22 cellular contexts compared by ENCODE assay signal in the genomic region with DNA sequence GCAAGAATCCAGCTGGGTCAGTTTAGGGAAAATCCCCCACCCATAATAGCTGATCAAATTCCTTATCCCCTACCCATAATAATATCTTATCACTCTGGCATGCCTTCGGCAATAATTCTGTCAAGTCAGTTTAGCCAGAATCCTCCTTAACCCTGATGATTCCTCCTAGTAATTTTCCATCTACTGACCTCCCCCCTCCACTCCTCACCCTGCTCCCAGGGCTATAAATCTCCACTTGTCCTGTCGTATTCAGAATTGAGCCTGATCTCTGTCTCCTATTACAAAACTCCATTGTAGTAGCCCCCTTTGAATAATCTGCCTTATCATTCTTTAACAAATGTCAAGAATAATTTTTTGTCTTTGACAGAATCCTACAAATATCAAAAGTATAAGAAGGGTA.
DNase-seq lines count a peak whose midpoint lies in the region; ATAC-seq, FAIRE-seq and TF ChIP-seq lines count a peak whose summit lies in the region.
"Had no signal": no experiment of that assay in that cellular context is flagged by ENCODE, and none has a peak within 500 bp of the region (broad histone marks: within the 10 kb centered on the region; RNA-seq: fewer than 3 reads in every experiment).

No MANE protein-coding gene starts in this region.

- peaks cover 30% of the 10 kb centered on the region for H3K4me1 Mint-ChIP-seq in nephron progenitor cell
- H3K4me1 Mint-ChIP-seq in effector memory CD8-positive, alpha-beta T cell (ENCODE audit: low read depth in 2 of 2) = no peaks in the 10 kb centered on the region
- H3K4me1 Mint-ChIP-seq: CD4-positive, CD25-positive, alpha-beta regulatory T cell had no signal

- H3K79me2 ChIP-seq in K562 (ENCODE audit: control insufficient read depth, insufficient read depth, low read length) = no peaks in the 10 kb centered on the region

- POLR2A ChIA-PET in K562 (lab: Yijun Ruan, JAX) = interaction anchor here (0.7 to 1.2 kb wide), 2 partner anchors 8 to 9 kb away, joined by 3 read pairs; no protein-coding TSS in a partner anchor

- no peak for TF ChIP-seq POLR2A in K562 (conservative IDR thresholded peaks at IDR 0.05)
- no peak for TF ChIP-seq POLR2A in prostate gland (IDR thresholded peaks at IDR 0.05)

- H3K9me3 ChIP-seq in K562 (replicated peaks; ENCODE audit: control insufficient read depth, insufficient read depth, low read depth, low read length) (no peaks in the 10 kb centered on the region), prostate gland (no peaks in the 10 kb centered on the region), heart right ventricle (no peaks in the 10 kb centered on the region)

- H2AFZ ChIP-seq in K562 (ENCODE audit: low read depth, low read length) = no peak overlapping the region; the same call in 1 of the 2 replicates
- H2AFZ ChIP-seq: GM23248 had no signal

- TF ChIP-seq RAD21 in K562 (CRISPR knock-in tag; conservative IDR thresholded peaks at IDR 0.05 in 1 of 2, IDR thresholded peaks at IDR 0.05 in 1 of 2) = no peak

- H3K27ac ChIP-seq in K562 (ENCODE audit: extremely low read depth, low read depth, low read length) = no peak overlapping the region
- no peak overlapping the region for H3K27ac ChIP-seq in prostate gland
- no peak overlapping the region for H3K27ac ChIP-seq in heart right ventricle
- H3K27ac ChIP-seq: RWPE1 had no signal

- BruUV-seq in K562 (replicated peaks; lab: Mats Ljungman, UMichigan) = no TSS peak

- H3K9me1 ChIP-seq in K562 (ENCODE audit: control insufficient read depth, insufficient read depth, low read length) = no peaks in the 10 kb centered on the region

- H3K27ac Mint-ChIP-seq in nephron progenitor cell = peak overlapping the region; percentile 89
- H3K27ac Mint-ChIP-seq in effector memory CD8-positive, alpha-beta T cell = no peak overlapping the region
- H3K27ac Mint-ChIP-seq: CD4-positive, CD25-positive, alpha-beta regulatory T cell had no signal

- TF ChIP-seq CTCF in K562 (IDR thresholded peaks at IDR 0.05 in 2 of 3, conservative IDR thresholded peaks at IDR 0.05 in 1 of 3; ENCODE audit: insufficient read depth in 2 of 3, low read depth in 1 of 3, low read length in 3 of 3) (no peak), nephron progenitor cell (IDR thresholded peaks at IDR 0.05) (no peak), prostate gland (IDR thresholded peaks at IDR 0.05) (no peak), heart right ventricle (IDR thresholded peaks at IDR 0.05) (no peak)

- no peak overlapping the region for H3K9ac ChIP-seq in K562 (ENCODE audit: insufficient read depth in 1 of 2, low read depth in 2 of 2, low read length in 2 of 2)
- H3K9ac ChIP-seq: GM23248 had no signal

- H3K36me3 ChIP-seq in K562 (ENCODE audit: control insufficient read depth, insufficient read depth, low read length) = no peaks in the 10 kb centered on the region
- no peaks in the 10 kb centered on the region for H3K36me3 ChIP-seq in prostate gland
- H3K36me3 ChIP-seq in heart right ventricle = no peaks in the 10 kb centered on the region

- CTCF ChIA-PET in K562 (lab: Yijun Ruan, JAX; ENCODE audit: low intra/inter-chr PET ratio) = no interaction called here

- ATAC-seq in K562 = no peak
- ATAC-seq in effector memory CD8-positive, alpha-beta T cell (replicated peaks) = no peak
- ATAC-seq in heart right ventricle = no peak
- ATAC-seq: GM12878, HCT116, HepG2, SK-N-SH treated with all-trans-retinoic acid at 6 μM for 48 hours had no signal

- no peak overlapping the region for H3K4me2 ChIP-seq in K562 (ENCODE audit: insufficient read depth, low read length)

- in situ Hi-C loops in K562 (cut with MboI) = no loop called here

- FAIRE-seq in HTR-8/SVneo (lab: Jason Lieb, UNC) (peak; percentile 55), K562 (lab: Jason Lieb, UNC) (no peak)
- FAIRE-seq: GM12878, HepG2 had no signal

- DNase-seq in ELR (ENCODE audit: low read depth) (peak; percentile 4), HTR-8/SVneo (ENCODE audit: insufficient read length, low spot score) (peak; percentile 62), K562 (ENCODE audit: extremely low read depth in 1 of 4, low spot score in 3 of 4) (no peak), nephron progenitor cell (peak; percentile 20), prostate gland (ENCODE audit: low spot score) (no peak), heart right ventricle (no peak)
- DNase-seq in effector memory CD8-positive, alpha-beta T cell = no peak
- no peak for DNase-seq in effector CD4-positive, alpha-beta T cell
- DNase-seq: CD4-positive, CD25-positive, alpha-beta regulatory T cell; KBM-7; NCI-H1092; NCI-H1436; NCI-H187 treated with DMSO at 0.1 percent for 48 hours; NCI-H2107; NCI-H69; SIG-M5 had no signal

- H3K27me3 ChIP-seq in K562 (ENCODE audit: control insufficient read depth in 2 of 2, insufficient read depth in 2 of 2, low read length in 2 of 2) = no peaks in the 10 kb centered on the region
- H3K27me3 ChIP-seq in prostate gland (replicated peaks; ENCODE audit: insufficient read depth) = no peaks in the 10 kb centered on the region
- peaks cover 0 to 3% (median 0%) of the 10 kb centered on the region in 7 donors for H3K27me3 ChIP-seq in heart right ventricle

- H3K27me3 Mint-ChIP-seq in nephron progenitor cell (ENCODE audit: low read depth, poor library complexity) = peaks cover 12% of the 10 kb centered on the region
- H3K27me3 Mint-ChIP-seq in effector memory CD8-positive, alpha-beta T cell = peaks cover 0 to 1% of the 10 kb centered on the region in 2 donors

- H4K20me1 ChIP-seq in K562 (replicated peaks; ENCODE audit: control insufficient read depth, insufficient read depth, low read length) = no peaks in the 10 kb centered on the region

- H3K4me3 ChIP-seq in K562 (no peak overlapping the region), prostate gland (no peak overlapping the region), heart right ventricle (no peak overlapping the region)
- H3K4me3 ChIP-seq: GM12878, GM23248 had no signal

- H3K4me1 ChIP-seq in K562 (replicated peaks in 1 of 2; ENCODE audit: control insufficient read depth in 2 of 2, insufficient read depth in 2 of 2, low read length in 2 of 2) (no peaks in the 10 kb centered on the region), prostate gland (replicated peaks) (no peaks in the 10 kb centered on the region), heart right ventricle (peaks cover 0 to 3% (median 0%) of the 10 kb centered on the region in 9 donors)

- peaks cover 17% of the 10 kb centered on the region for H3K9me3 Mint-ChIP-seq in nephron progenitor cell
- peaks cover 0 to 1% of the 10 kb centered on the region in 2 donors for H3K9me3 Mint-ChIP-seq in effector memory CD8-positive, alpha-beta T cell

- H3K36me3 Mint-ChIP-seq in nephron progenitor cell (ENCODE audit: low read depth) = no peaks in the 10 kb centered on the region
- no peaks in the 10 kb centered on the region for H3K36me3 Mint-ChIP-seq in effector memory CD8-positive, alpha-beta T cell (ENCODE audit: insufficient read depth)
- H3K36me3 Mint-ChIP-seq: CD4-positive, CD25-positive, alpha-beta regulatory T cell had no signal

- WGBS in K562 (ENCODE audit: insufficient coverage, low coverage, missing lambda C conversion rate) = 2% methylated on average over 2 of the region's 2 CpGs
- WGBS in prostate gland = 65% methylated on average over 2 of the region's 2 CpGs
- 65 to 66% methylated on average over 2 of the region's 2 CpGs for WGBS in heart right ventricle, 2 donors

- no peak overlapping the region for H3K4me3 Mint-ChIP-seq in nephron progenitor cell
- H3K4me3 Mint-ChIP-seq in effector memory CD8-positive, alpha-beta T cell = no peak overlapping the region
- H3K4me3 Mint-ChIP-seq: CD4-positive, CD25-positive, alpha-beta regulatory T cell had no signal

- intact Hi-C loops in K562 (cut with micrococcal nuclease) = no loop called here
- intact Hi-C loops in prostate gland (cut with DNase I) = no loop called here
- intact Hi-C loops in heart right ventricle (cut with DNase I) = no loop called here

- no peak for TF ChIP-seq EP300 in K562 (IDR thresholded peaks at IDR 0.05; ENCODE audit: low read length)

TF ChIP-seq in K562, 482 proteins besides CTCF, POLR2A, EP300 and RAD21 (continues in another document):
- TF ChIP-seq TAF7 (tag; IDR thresholded peaks at IDR 0.05) (no peak), ZNF165 (CRISPR knock-in tag; IDR thresholded peaks at IDR 0.05; ENCODE audit: borderline replicate concordance) (no peak), NCOA6 (IDR thresholded peaks at IDR 0.05) (no peak), STAT5A (IDR thresholded peaks at IDR 0.05; ENCODE audit: borderline replicate concordance, low read length) (no peak), TAL1 (IDR thresholded peaks at IDR 0.05) (no peak), GTF2F1 (IDR thresholded peaks at IDR 0.05; ENCODE audit: low read depth, low read length) (no peak)
- TF ChIP-seq, protein P1, sequence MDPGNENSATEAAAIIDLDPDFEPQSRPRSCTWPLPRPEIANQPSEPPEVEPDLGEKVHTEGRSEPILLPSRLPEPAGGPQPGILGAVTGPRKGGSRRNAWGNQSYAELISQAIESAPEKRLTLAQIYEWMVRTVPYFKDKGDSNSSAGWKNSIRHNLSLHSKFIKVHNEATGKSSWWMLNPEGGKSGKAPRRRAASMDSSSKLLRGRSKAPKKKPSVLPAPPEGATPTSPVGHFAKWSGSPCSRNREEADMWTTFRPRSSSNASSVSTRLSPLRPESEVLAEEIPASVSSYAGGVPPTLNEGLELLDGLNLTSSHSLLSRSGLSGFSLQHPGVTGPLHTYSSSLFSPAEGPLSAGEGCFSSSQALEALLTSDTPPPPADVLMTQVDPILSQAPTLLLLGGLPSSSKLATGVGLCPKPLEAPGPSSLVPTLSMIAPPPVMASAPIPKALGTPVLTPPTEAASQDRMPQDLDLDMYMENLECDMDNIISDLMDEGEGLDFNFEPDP (CRISPR knock-in tag; IDR thresholded peaks at IDR 0.05) = no peak
- TF ChIP-seq, protein P2, sequence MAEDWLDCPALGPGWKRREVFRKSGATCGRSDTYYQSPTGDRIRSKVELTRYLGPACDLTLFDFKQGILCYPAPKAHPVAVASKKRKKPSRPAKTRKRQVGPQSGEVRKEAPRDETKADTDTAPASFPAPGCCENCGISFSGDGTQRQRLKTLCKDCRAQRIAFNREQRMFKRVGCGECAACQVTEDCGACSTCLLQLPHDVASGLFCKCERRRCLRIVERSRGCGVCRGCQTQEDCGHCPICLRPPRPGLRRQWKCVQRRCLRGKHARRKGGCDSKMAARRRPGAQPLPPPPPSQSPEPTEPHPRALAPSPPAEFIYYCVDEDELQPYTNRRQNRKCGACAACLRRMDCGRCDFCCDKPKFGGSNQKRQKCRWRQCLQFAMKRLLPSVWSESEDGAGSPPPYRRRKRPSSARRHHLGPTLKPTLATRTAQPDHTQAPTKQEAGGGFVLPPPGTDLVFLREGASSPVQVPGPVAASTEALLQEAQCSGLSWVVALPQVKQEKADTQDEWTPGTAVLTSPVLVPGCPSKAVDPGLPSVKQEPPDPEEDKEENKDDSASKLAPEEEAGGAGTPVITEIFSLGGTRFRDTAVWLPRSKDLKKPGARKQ (CRISPR knock-in tag; IDR thresholded peaks at IDR 0.05) = no peak

Comparison
In these comparisons a context has a peak if more than half of its experiments do, and no peak if none do; other contexts are left out.
1. DNase-seq: peak in ELR (single experiment), HTR-8/SVneo (single experiment) and nephron progenitor cell (single experiment); none in K562 (0 of 4), effector memory CD8-positive, alpha-beta T cell (0 of 3), prostate gland (single experiment), effector CD4-positive, alpha-beta T cell (single experiment) and heart right ventricle (0 of 2).